Comparison of ENCODE assay signal across 11 cellular contexts in the genomic region with DNA sequence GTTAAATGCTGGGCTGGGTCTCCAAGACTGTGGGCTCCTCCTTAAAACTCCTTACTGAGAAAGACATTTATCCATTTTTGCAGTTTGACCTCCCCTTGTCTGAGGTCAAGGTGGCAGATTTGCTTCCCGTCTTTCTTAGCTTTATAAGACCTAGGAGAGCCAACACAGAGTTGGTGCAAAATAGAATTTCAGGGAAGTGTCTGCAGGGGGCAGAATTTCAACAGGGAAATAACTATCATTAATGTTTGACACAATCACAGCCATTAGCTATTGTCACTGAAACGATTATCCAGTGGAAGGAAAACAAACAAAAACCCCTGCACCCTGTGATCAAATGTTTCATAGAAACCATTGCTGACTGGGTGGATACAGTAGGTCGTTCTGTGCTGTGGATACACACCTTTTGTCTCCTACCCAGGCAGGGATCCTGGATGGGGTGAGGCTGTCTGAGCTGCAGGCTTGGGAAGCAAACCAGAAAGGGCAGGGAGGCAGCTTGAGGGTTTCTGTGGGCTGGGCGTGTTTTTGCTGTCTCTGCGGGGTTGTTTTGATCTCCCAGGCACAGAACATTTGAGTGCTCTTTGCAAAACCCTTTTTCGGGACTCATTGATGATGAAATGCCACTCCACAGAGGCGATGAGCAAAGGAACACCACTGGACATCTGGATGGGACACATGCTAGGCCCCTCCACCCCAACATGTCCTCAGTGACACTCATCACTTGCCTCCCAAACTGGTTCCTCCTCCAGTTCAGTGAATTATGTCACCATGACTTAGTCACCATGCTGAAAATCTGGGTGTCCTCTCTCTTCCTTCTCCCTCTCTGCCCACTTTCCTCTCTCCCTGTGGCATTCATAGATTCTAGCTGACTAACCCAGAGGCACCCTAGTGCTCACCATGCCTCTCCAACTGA.
DNase-seq lines count a peak whose midpoint lies in the region; ATAC-seq and TF ChIP-seq lines count a peak whose summit lies in the region.
"Had no signal": no experiment of that assay in that cellular context is flagged by ENCODE, and none has a peak within 500 bp of the region (broad histone marks: within the 10 kb centered on the region; RNA-seq: fewer than 3 reads in every experiment).

No MANE protein-coding gene starts in this region.

- peak overlapping the region; percentile 53 for H3K27ac Mint-ChIP-seq in nephron progenitor cell
- no peak overlapping the region for H3K27ac Mint-ChIP-seq in activated CD8-positive, alpha-beta memory T cell treated with anti-CD3 and anti-CD28 coated beads, Interleukin-2, amount 10 ng/mL, durations not matched to agents 7 days and 5 days
- H3K27ac Mint-ChIP-seq: activated T-helper 17 cell treated with anti-CD3 and anti-CD28 coated beads, Interleukin-2, amount 50 U/mL, for 72 hours had no signal

- no peaks in the 10 kb centered on the region for H3K9me3 Mint-ChIP-seq in nephron progenitor cell
- no peaks in the 10 kb centered on the region for H3K9me3 Mint-ChIP-seq in activated CD8-positive, alpha-beta memory T cell treated with anti-CD3 and anti-CD28 coated beads, Interleukin-2, amount 10 ng/mL, durations not matched to agents 7 days and 5 days (ENCODE audit: low read depth)
- H3K9me3 Mint-ChIP-seq: activated T-helper 17 cell treated with anti-CD3 and anti-CD28 coated beads, Interleukin-2, amount 50 U/mL, for 72 hours had no signal

- TF ChIP-seq CTCF in cardiac fibroblast (IDR thresholded peaks at IDR 0.05; ENCODE audit: low read depth, low read length) (peak; percentile 1), nephron progenitor cell (IDR thresholded peaks at IDR 0.05) (no peak)

- no peaks in the 10 kb centered on the region for H3K36me3 Mint-ChIP-seq in nephron progenitor cell (ENCODE audit: low read depth)
- H3K36me3 Mint-ChIP-seq in activated CD8-positive, alpha-beta memory T cell treated with anti-CD3 and anti-CD28 coated beads, Interleukin-2, amount 10 ng/mL, durations not matched to agents 7 days and 5 days: no peaks in the 10 kb centered on the region

- peaks cover 11% of the 10 kb centered on the region for H3K27me3 Mint-ChIP-seq in nephron progenitor cell (ENCODE audit: low read depth, poor library complexity)
- H3K27me3 Mint-ChIP-seq in activated CD8-positive, alpha-beta memory T cell treated with anti-CD3 and anti-CD28 coated beads, Interleukin-2, amount 10 ng/mL, durations not matched to agents 7 days and 5 days: peaks cover 5% of the 10 kb centered on the region

- H3K4me3 Mint-ChIP-seq in nephron progenitor cell: no peak overlapping the region
- no peak overlapping the region for H3K4me3 Mint-ChIP-seq in activated CD8-positive, alpha-beta memory T cell treated with anti-CD3 and anti-CD28 coated beads, Interleukin-2, amount 10 ng/mL, durations not matched to agents 7 days and 5 days
- H3K4me3 Mint-ChIP-seq: activated T-helper 17 cell treated with anti-CD3 and anti-CD28 coated beads, Interleukin-2, amount 50 U/mL, for 72 hours had no signal

- ATAC-seq in HG03196 (IDR thresholded peaks at IDR 0.05; ENCODE audit: unreplicated experiment) (no peak), HG02884 (IDR thresholded peaks at IDR 0.05; ENCODE audit: unreplicated experiment) (no peak)
- no peak for ATAC-seq in activated CD8-positive, alpha-beta memory T cell treated with anti-CD3 and anti-CD28 coated beads, Interleukin-2, amount 10 ng/mL, durations not matched to agents 7 days and 5 days
- ATAC-seq: activated T-helper 17 cell treated with anti-CD3 and anti-CD28 coated beads, Interleukin-2, amount 50 U/mL, for 72 hours had no signal

- H3K4me1 Mint-ChIP-seq in nephron progenitor cell: peaks cover 6% of the 10 kb centered on the region
- no peaks in the 10 kb centered on the region for H3K4me1 Mint-ChIP-seq in activated CD8-positive, alpha-beta memory T cell treated with anti-CD3 and anti-CD28 coated beads, Interleukin-2, amount 10 ng/mL, durations not matched to agents 7 days and 5 days
- H3K4me1 Mint-ChIP-seq: activated T-helper 17 cell treated with anti-CD3 and anti-CD28 coated beads, Interleukin-2, amount 50 U/mL, for 72 hours had no signal

- DNase-seq in Daoy (ENCODE audit: low read depth) (peak; percentile 13), M059J (ENCODE audit: low read depth) (peak; percentile 42), cardiac fibroblast (ENCODE audit: low read depth in 2 of 2) (peak in 1 of 2 donors; percentile 14), nephron progenitor cell (no peak), T-helper 1 cell (no peak)
- no peak for DNase-seq in activated CD8-positive, alpha-beta memory T cell treated with anti-CD3 and anti-CD28 coated beads, Interleukin-2, amount 10 ng/mL, durations not matched to agents 7 days and 5 days
- DNase-seq: colonic mucosa, NCI-H526 treated with DMSO at 0.1 percent for 48 hours had no signal

- CTCF ChIA-PET in activated CD8-positive, alpha-beta memory T cell treated with anti-CD3 and anti-CD28 coated beads, Interleukin-2, amount 10 ng/mL, durations not matched to agents 7 days and 5 days (lab: Charles Lee): interaction anchor here (0.8 to 1.5 kb wide), 2 partner anchors 11 to 17 kb away, joined by 3 to 4 read pairs; no protein-coding TSS in a partner anchor

- no peak overlapping the region for H3K4me3 ChIP-seq in cardiac fibroblast (replicated peaks in 1 of 2; ENCODE audit: low read depth in 2 of 2, low read length in 2 of 2)
- H3K4me3 ChIP-seq: colonic mucosa had no signal

Comparison
In these comparisons a context has a peak if more than half of its experiments do, and no peak if none do; other contexts are left out.
1. DNase-seq: peak in Daoy (single experiment) and M059J (single experiment); none in nephron progenitor cell (single experiment), T-helper 1 cell (0 of 5) and activated CD8-positive, alpha-beta memory T cell treated with anti-CD3 and anti-CD28 coated beads, Interleukin-2, amount 10 ng/mL, durations not matched to agents 7 days and 5 days (single experiment).